25 cellular contexts compared by ENCODE assay signal in the genomic region with DNA sequence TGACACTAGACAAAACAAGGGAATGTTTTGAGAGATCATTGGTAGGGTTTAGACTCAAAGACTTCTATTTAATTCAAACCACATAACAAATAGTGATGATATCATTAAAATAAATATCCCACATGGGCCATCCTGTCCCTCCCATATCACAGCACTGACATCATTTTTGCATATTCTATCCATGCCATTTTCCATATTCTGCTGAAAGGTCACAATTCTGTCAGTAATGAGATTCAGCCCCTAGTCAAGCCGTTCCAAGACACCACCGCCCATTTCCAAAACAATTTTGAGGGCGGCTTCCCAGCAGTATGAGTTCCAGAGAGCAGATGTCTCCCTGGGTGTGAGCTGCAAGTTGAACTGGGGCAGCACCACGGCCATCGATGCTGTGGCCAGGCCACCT.
"Had no signal": no experiment of that assay in that cellular context is flagged by ENCODE, and none has a peak within 500 bp of the region (broad histone marks: within the 10 kb centered on the region; RNA-seq: fewer than 3 reads in every experiment).

No MANE protein-coding gene starts in this region.

- H3K27ac ChIP-seq: left lung, ovary, right atrium auricular region, stomach, testis, thyroid gland, transverse colon, upper lobe of right lung had no signal

- H3K36me3 ChIP-seq: left lung, ovary, right atrium auricular region, stomach, thyroid gland, transverse colon, upper lobe of right lung had no signal

- DNase-seq: hypothalamus; immature natural killer cell; kidney; left colon; left lung; mesendoderm; naive B cell; natural killer cell; nephron progenitor cell; ovary; stimulated activated CD4-positive, alpha-beta T cell treated with anti-CD3 and anti-CD28 coated beads, Interleukin-12 subunit alpha, Interleukin-12 subunit beta, amount 100 ng/mL, for 4 hours; stimulated activated CD4-positive, alpha-beta T cell treated with anti-CD3 and anti-CD28 coated beads, Interleukin-15, amount 100 ng/mL, for 24 hours; stimulated activated CD4-positive, alpha-beta T cell treated with anti-CD3 and anti-CD28 coated beads, Interleukin-2, amount 100 ng/mL, for 24 hours; stimulated activated CD4-positive, alpha-beta T cell treated with anti-CD3 and anti-CD28 coated beads, Interleukin-4, amount 100 ng/mL, for 1 hour; stimulated activated naive B cell treated with anti-CD40 and anti-IgM and Interleukin-4, amounts not matched to agents 10 μg/mL and 1 μg/mL and 100 μg/mL, for 72 hours; stimulated activated naive CD8-positive, alpha-beta T cell treated with anti-CD3 and anti-CD28 coated beads, Interleukin-15, Interleukin-2, amounts not matched to agents 100 U/mL and 50 U/mL, for 24 hours; stomach; testis; transverse colon; upper lobe of right lung had no signal

- H3K4me3 ChIP-seq: left lung, lung, ovary, right atrium auricular region, skin epidermis, stomach, testis, thyroid gland, transverse colon, upper lobe of right lung had no signal

- H3K27me3 ChIP-seq: left lung, ovary, right atrium auricular region, stomach, testis, thyroid gland, transverse colon, upper lobe of right lung had no signal

- H3K9me3 ChIP-seq: left lung, ovary, right atrium auricular region, stomach, testis, thyroid gland, transverse colon, upper lobe of right lung had no signal

- H3K4me1 ChIP-seq: right atrium auricular region, stomach, testis, upper lobe of right lung had no signal

- ATAC-seq: left colon; natural killer cell; sciatic nerve; stimulated activated naive B cell treated with anti-CD40 and anti-IgM and Interleukin-4, amounts not matched to agents 10 μg/mL and 1 μg/mL and 100 μg/mL, for 72 hours; stimulated activated naive CD8-positive, alpha-beta T cell treated with anti-CD3 and anti-CD28 coated beads, Interleukin-15, Interleukin-2, amounts not matched to agents 100 U/mL and 50 U/mL, for 24 hours; upper lobe of right lung had no signal
